8 cellular contexts compared by ENCODE assay signal in the genomic region with DNA sequence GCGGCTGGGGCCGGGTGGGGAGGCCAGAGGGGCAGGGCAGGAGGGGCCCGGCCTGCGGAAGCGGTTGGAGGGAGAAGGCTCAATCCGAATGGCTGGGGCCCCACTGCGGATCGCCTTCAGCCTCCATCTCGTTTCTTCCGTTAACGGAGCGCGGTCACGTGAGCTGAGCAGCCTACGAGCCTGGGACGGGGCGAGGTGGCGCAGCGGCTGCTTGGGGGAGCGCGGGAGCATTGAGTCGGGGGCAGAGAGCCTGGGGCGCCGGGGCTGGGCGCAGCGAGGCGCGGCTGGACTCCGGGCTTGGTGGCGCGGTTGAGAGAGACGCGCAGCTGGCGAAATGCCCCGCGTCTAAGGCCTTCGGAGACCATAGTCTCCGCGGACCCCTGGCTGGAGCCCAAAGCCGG.
DNase-seq lines count a peak whose midpoint lies in the region; ATAC-seq, FAIRE-seq and TF ChIP-seq lines count a peak whose summit lies in the region.
"Not testable (repeated sequence)": the region's sequence is repeated elsewhere in the genome, so short reads cannot be mapped to it uniquely, and the experiment has no call there.

No MANE protein-coding gene starts in this region.

- not testable (repeated sequence) for H3K4me1 Mint-ChIP-seq in astrocyte (ENCODE audit: low read depth, unreplicated experiment)

- ATAC-seq in GM21515 (IDR thresholded peaks at IDR 0.05; ENCODE audit: unreplicated experiment) (peak; percentile 66), HG03521 (IDR thresholded peaks at IDR 0.05; ENCODE audit: unreplicated experiment) (peak; percentile 54)

- peaks cover 16% of the 10 kb centered on the region for H3K4me1 ChIP-seq in DOHH2 (ENCODE audit: control insufficient read depth, low read length)
- H3K4me1 ChIP-seq in astrocyte (ENCODE audit: insufficient read depth, low read length); cardiac muscle cell (ENCODE audit: low read depth); neuron (ENCODE audit: insufficient read depth, low read length): not testable (repeated sequence)

- H3K27ac ChIP-seq in DOHH2 (ENCODE audit: low read depth, low read length) = peak overlapping the region; percentile 84
- peak overlapping the region; percentile 88 for H3K27ac ChIP-seq in astrocyte (ENCODE audit: low read depth, low read length)
- peak overlapping the region; percentile 70 for H3K27ac ChIP-seq in cardiac muscle cell

- H3K79me2 ChIP-seq in DOHH2 (ENCODE audit: control insufficient read depth, low read length) (peaks cover 45% of the 10 kb centered on the region), astrocyte (ENCODE audit: insufficient read depth, low read length) (peaks cover 41% of the 10 kb centered on the region)

- H2AFZ ChIP-seq in astrocyte (ENCODE audit: low read depth, low read length) = peak overlapping the region; percentile 86
- peak overlapping the region; percentile 47 for H2AFZ ChIP-seq in neuron (ENCODE audit: low read depth, low read length)

- not testable (repeated sequence) for H3K9me3 ChIP-seq in DOHH2 (ENCODE audit: control insufficient read depth, insufficient read depth, low read length); astrocyte (ENCODE audit: insufficient read depth, low read depth, low read length); cardiac muscle cell (ENCODE audit: low read depth); neuron (ENCODE audit: low read length)

- H3K9me2 ChIP-seq in DOHH2 (replicated peaks; ENCODE audit: control insufficient read depth, low read length) = not testable (repeated sequence)

- H3K27ac Mint-ChIP-seq in astrocyte (ENCODE audit: unreplicated experiment) = not testable (repeated sequence)

- H3K4me3 ChIP-seq in DOHH2 (ENCODE audit: low read length) (peak overlapping the region; percentile 87), astrocyte (ENCODE audit: insufficient read depth, low read depth, low read length) (peak overlapping the region; percentile 98), cardiac muscle cell (peak overlapping the region; percentile 80), neuron (ENCODE audit: low read length) (peak overlapping the region; percentile 62)

- TF ChIP-seq CTCF in DOHH2 (IDR thresholded peaks at IDR 0.05; ENCODE audit: low read depth, low read length, poor library complexity, severe bottlenecking) (peak; percentile 56), astrocyte (IDR thresholded peaks at IDR 0.05; ENCODE audit: insufficient read depth, low read depth, low read length) (peak; percentile 9), cardiac muscle cell (IDR thresholded peaks at IDR 0.05; ENCODE audit: low read depth, low read length) (peak; percentile 39)

- FAIRE-seq in astrocyte (lab: Jason Lieb, UNC) = not testable (repeated sequence)

- peak overlapping the region; percentile 3 for H3K4me3 Mint-ChIP-seq in astrocyte (ENCODE audit: unreplicated experiment)

- H3K27me3 Mint-ChIP-seq in astrocyte (ENCODE audit: low read depth, unreplicated experiment) = not testable (repeated sequence)

- H3K27me3 ChIP-seq in DOHH2 (ENCODE audit: control insufficient read depth, low read length); astrocyte (ENCODE audit: insufficient read depth, low read length); cardiac muscle cell; neuron (ENCODE audit: insufficient read depth, low read length): not testable (repeated sequence)

- DNase-seq in T-helper 22 cell (ENCODE audit: low read depth) (peak; percentile 82), astrocyte (ENCODE audit: low read depth) (peak; percentile 61), cardiac muscle cell (ENCODE audit: low read depth in 1 of 2, low spot score in 1 of 2) (peak; percentile 85 to 96)
- DNase-seq in stimulated activated CD8-positive, alpha-beta memory T cell treated with anti-CD3 and anti-CD28 coated beads, Interleukin-7, amount 100 ng/mL, for 24 hours (ENCODE audit: low read depth) = peak; percentile 76

- H3K9ac ChIP-seq in astrocyte (ENCODE audit: low read length) = peak overlapping the region; percentile 95

- peaks cover 15% of the 10 kb centered on the region for H4K20me1 ChIP-seq in DOHH2 (ENCODE audit: control insufficient read depth, insufficient read depth, low read depth, low read length)
- H4K20me1 ChIP-seq in astrocyte (ENCODE audit: insufficient read depth, low read length) = not testable (repeated sequence)

- H3K36me3 Mint-ChIP-seq in astrocyte (ENCODE audit: low read depth, unreplicated experiment) = not testable (repeated sequence)

- H3K4me2 ChIP-seq in DOHH2 (ENCODE audit: low read length) (peak overlapping the region; percentile 77), astrocyte (ENCODE audit: low read length) (peak overlapping the region; percentile 100)

- peaks cover 15% of the 10 kb centered on the region for H3F3A ChIP-seq in DOHH2 (ENCODE audit: control insufficient read depth, insufficient read depth)

- H3K36me3 ChIP-seq in DOHH2 (ENCODE audit: control insufficient read depth, low read length) (peaks cover 33% of the 10 kb centered on the region), neuron (ENCODE audit: insufficient read depth, low read length) (peaks cover 17% of the 10 kb centered on the region)
- H3K36me3 ChIP-seq in astrocyte (ENCODE audit: insufficient read depth, low read length); cardiac muscle cell: not testable (repeated sequence)

- not testable (repeated sequence) for H3K9me3 Mint-ChIP-seq in astrocyte (ENCODE audit: unreplicated experiment)

Comparison
In these comparisons a context has a peak if more than half of its experiments do, and no peak if none do; other contexts are left out.
1. Peak in every context shown above with its lines: DNase-seq, ATAC-seq, H3K4me3 ChIP-seq and H3K27ac ChIP-seq.